11 cellular contexts compared by ENCODE assay signal in the genomic region with DNA sequence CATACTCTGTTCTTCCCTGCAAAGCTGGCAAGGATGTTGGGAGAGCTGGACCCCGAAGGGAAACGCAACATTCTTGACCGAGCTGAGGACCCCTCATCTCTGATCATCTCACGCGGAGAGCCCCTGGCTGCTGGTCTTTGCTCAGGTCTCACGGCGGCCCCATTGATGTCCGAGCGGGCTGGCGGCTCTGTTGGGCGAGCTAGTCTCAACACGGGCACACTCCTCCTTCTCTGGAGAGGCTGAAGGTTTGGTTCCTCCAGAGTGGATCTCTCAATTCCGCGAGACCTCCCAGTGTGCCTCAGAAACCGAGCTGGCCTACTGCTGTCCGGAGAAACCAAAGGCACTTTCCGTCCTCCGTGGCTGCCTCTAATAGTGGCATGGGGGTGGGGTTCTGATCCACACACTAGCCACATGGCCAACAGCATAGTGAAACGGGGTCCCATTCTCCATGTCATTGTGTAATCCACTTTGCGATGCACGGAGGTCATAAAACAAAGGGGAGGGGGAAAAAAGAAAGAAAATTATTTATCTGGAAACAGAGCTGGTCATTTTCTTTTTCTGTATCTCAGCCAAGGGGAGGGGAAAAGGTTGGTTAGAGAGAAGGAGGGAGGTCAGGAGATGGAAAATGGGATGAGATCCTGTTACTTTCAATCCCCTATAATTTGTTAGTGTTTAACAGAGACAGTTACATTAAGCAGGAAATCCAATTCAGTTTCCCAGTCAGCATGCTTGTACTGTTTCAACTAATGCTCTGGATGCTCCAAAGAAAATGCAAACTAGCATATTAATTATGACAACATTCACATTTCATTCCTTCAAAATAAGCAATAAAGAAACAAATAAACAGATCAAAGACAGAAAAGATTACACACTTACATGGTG. TPM values are rescaled to one million over a fixed set of nuclear protein-coding genes. Genes with fewer than 3 reads are reported as not detected.
DNase-seq lines count a peak whose midpoint lies in the region; ATAC-seq, FAIRE-seq and TF ChIP-seq lines count a peak whose summit lies in the region.
"Had no signal": no experiment of that assay in that cellular context is flagged by ENCODE, and none has a peak within 500 bp of the region (broad histone marks: within the 10 kb centered on the region; RNA-seq: fewer than 3 reads in every experiment).

No MANE protein-coding gene starts in this region.

- DNase-seq in HAP-1 (ENCODE audit: low spot score in 2 of 2): no peak
- peak in 1 of 2 donors; percentile 61 for DNase-seq in cardiac fibroblast (ENCODE audit: low read depth in 2 of 2)
- no peak for DNase-seq in keratinocyte (ENCODE audit: low read depth, low spot score)
- DNase-seq in smooth muscle cell (lab: John Stamatoyannopoulos, UW; ENCODE audit: unreplicated experiment): no peak
- DNase-seq in activated naive CD4-positive, alpha-beta T cell treated with Interleukin-2 at 50 U/mL for 16 hours: no peak
- DNase-seq in small intestine: no peak
- no peak for DNase-seq in GM10266 (ENCODE audit: extremely low spot score)
- DNase-seq: NCI-H1417, NCI-H774 had no signal

- H3K9me3 ChIP-seq in HAP-1: no peaks in the 10 kb centered on the region
- H3K9me3 ChIP-seq in keratinocyte (ENCODE audit: control insufficient read depth, low read depth, low read length): no peaks in the 10 kb centered on the region
- H3K9me3 ChIP-seq in smooth muscle cell (replicated peaks; ENCODE audit: low read depth): no peaks in the 10 kb centered on the region
- no peaks in the 10 kb centered on the region for H3K9me3 ChIP-seq in small intestine (ENCODE audit: control insufficient read depth, low read depth)
- H3K9me3 ChIP-seq: right lobe of liver had no signal

- H3K27ac ChIP-seq in keratinocyte (ENCODE audit: control insufficient read depth, insufficient read depth, low read length) (no peak overlapping the region), smooth muscle cell (ENCODE audit: low read depth) (peak overlapping the region; percentile 96), small intestine (ENCODE audit: low read depth in 1 of 2, low read length in 1 of 2) (peak overlapping the region in 1 of 2 donors; percentile 22)

- H3K4me1 ChIP-seq in HAP-1 (peaks cover 34% of the 10 kb centered on the region), keratinocyte (ENCODE audit: control insufficient read depth, extremely low read depth, insufficient read depth, low read length) (peaks cover 32% of the 10 kb centered on the region), smooth muscle cell (ENCODE audit: low read depth) (peaks cover 39% of the 10 kb centered on the region), small intestine (ENCODE audit: control insufficient read depth in 2 of 2, insufficient read depth in 1 of 2, low read depth in 1 of 2, low read length in 1 of 2) (peaks cover 0 to 2% of the 10 kb centered on the region in 2 donors)
- H3K4me1 ChIP-seq: right lobe of liver had no signal

- FAIRE-seq in keratinocyte (lab: Jason Lieb, UNC): peak; percentile 34
- FAIRE-seq in small intestine (lab: Jason Lieb, UNC): no peak

- H3F3A ChIP-seq in smooth muscle cell (ENCODE audit: low read depth): peaks cover 19% of the 10 kb centered on the region

- H3K4me3 ChIP-seq in HAP-1 (peak overlapping the region; percentile 17), cardiac fibroblast (replicated peaks in 1 of 2; ENCODE audit: low read depth in 2 of 2, low read length in 2 of 2) (peak overlapping the region; percentile 64 to 71), keratinocyte (ENCODE audit: control insufficient read depth in 2 of 3, extremely low read depth in 1 of 3, insufficient read depth in 2 of 3, low read depth in 1 of 3, low read length in 3 of 3) (peak overlapping the region; percentile 1 to 71 (median 61)), smooth muscle cell (peak overlapping the region; percentile 55), small intestine (ENCODE audit: low read depth in 1 of 2, low read length in 2 of 2) (no peak overlapping the region)
- H3K4me3 ChIP-seq: right lobe of liver had no signal

- H3K9ac ChIP-seq in keratinocyte (ENCODE audit: control insufficient read depth, extremely low read depth, insufficient read depth, low read length) (peak overlapping the region; percentile 79), smooth muscle cell (ENCODE audit: low read depth) (peak overlapping the region; percentile 93)

- H3K9me1 ChIP-seq in keratinocyte (ENCODE audit: control insufficient read depth, extremely low read depth, insufficient read depth, low read length): no peaks in the 10 kb centered on the region

- H3K36me3 ChIP-seq in HAP-1 (replicated peaks) (no peaks in the 10 kb centered on the region), keratinocyte (ENCODE audit: control insufficient read depth in 2 of 2, extremely low read depth in 1 of 2, insufficient read depth in 2 of 2, low read length in 2 of 2) (no peaks in the 10 kb centered on the region), smooth muscle cell (ENCODE audit: low read depth) (no peaks in the 10 kb centered on the region), small intestine (ENCODE audit: control insufficient read depth in 2 of 2, insufficient read depth in 2 of 2, low read length in 2 of 2) (no peaks in the 10 kb centered on the region)
- H3K36me3 ChIP-seq: right lobe of liver had no signal

- dilution Hi-C loops in keratinocyte (cut with MboI; ENCODE audit: extremely low pct_ligation_motif_present, low sequenced_read_pairs): loop anchor here (10.0 kb wide), 1 partner anchor 365 kb away; no protein-coding TSS in a partner anchor

- H3K4me2 ChIP-seq in keratinocyte (ENCODE audit: control insufficient read depth, extremely low read depth, insufficient read depth, low read depth, low read length) (peak overlapping the region; percentile 93), smooth muscle cell (peak overlapping the region; percentile 87)

- no peak for TF ChIP-seq CTCF in cardiac fibroblast (IDR thresholded peaks at IDR 0.05; ENCODE audit: low read depth, low read length)
- TF ChIP-seq CTCF in keratinocyte (optimal IDR thresholded peaks at IDR 0.05 in 1 of 3, IDR thresholded peaks at IDR 0.05 in 1 of 3, conservative IDR thresholded peaks at IDR 0.05 in 1 of 3; ENCODE audit: extremely low read depth in 1 of 3, insufficient read depth in 2 of 3, low read length in 3 of 3): no peak
- TF ChIP-seq CTCF in smooth muscle cell (IDR thresholded peaks at IDR 0.05; ENCODE audit: borderline replicate concordance, insufficient read depth, poor library complexity, severe bottlenecking): no peak
- no peak for TF ChIP-seq CTCF in GM10266 (IDR thresholded peaks at IDR 0.05; ENCODE audit: control insufficient read depth, insufficient read depth, low read depth, missing control alignments)

- in situ Hi-C loops in HAP-1 (cut with MboI; ENCODE audit: low sequenced_read_pairs): loop anchor here (10.0 to 25.0 kb wide), 2 partner anchors 345 to 648 kb away; no protein-coding TSS in a partner anchor

- H3K27me3 ChIP-seq in HAP-1 (ENCODE audit: low read depth) (no peaks in the 10 kb centered on the region), keratinocyte (ENCODE audit: control insufficient read depth, extremely low read depth, insufficient read depth, low read length) (no peaks in the 10 kb centered on the region), smooth muscle cell (ENCODE audit: low read depth) (no peaks in the 10 kb centered on the region), small intestine (ENCODE audit: control insufficient read depth in 2 of 2, insufficient read depth in 2 of 2, low read length in 2 of 2) (no peaks in the 10 kb centered on the region)
- H3K27me3 ChIP-seq: right lobe of liver had no signal

- H3K79me2 ChIP-seq in keratinocyte (ENCODE audit: control insufficient read depth, insufficient read depth, low read length) (no peaks in the 10 kb centered on the region), smooth muscle cell (ENCODE audit: low read depth) (peaks cover 27% of the 10 kb centered on the region)

- H4K20me1 ChIP-seq in keratinocyte (ENCODE audit: control insufficient read depth, extremely low read depth, insufficient read depth, low read length): no peaks in the 10 kb centered on the region
- H4K20me1 ChIP-seq in smooth muscle cell (ENCODE audit: low read depth): no peaks in the 10 kb centered on the region

- 84% methylated on average over 21 of the region's 21 CpGs for WGBS in smooth muscle cell (ENCODE audit: low lambda C conversion rate)
- 81 to 87% (median 86%) methylated on average over 21 of the region's 21 CpGs for WGBS in small intestine, 3 donors

- no peak overlapping the region for H2AFZ ChIP-seq in keratinocyte (ENCODE audit: control insufficient read depth, low read length)
- no peak overlapping the region for H2AFZ ChIP-seq in smooth muscle cell (ENCODE audit: low read depth)

- no peak for ATAC-seq in GM21576 (IDR thresholded peaks at IDR 0.05; ENCODE audit: unreplicated experiment)

RNA-seq across cellular contexts. Expression of a gene that starts 1.3 kb away (rescaled TPM):
- polyA plus RNA-seq in keratinocyte: 10.4 to 14.7 TPM (median 12.8 TPM) in 3 replicates
- polyA plus RNA-seq in keratinocyte (2011; ENCODE audit: low read depth): 117 TPM
- 8.5 and 14.1 TPM in 2 replicates for polyA plus RNA-seq in keratinocyte (2011; cell fraction: cytosol; rRNA removed)
- 32.3 and 35.1 TPM in 2 replicates for polyA plus RNA-seq in keratinocyte (2011; cell fraction: nucleus; rRNA removed)
- polyA plus RNA-seq in keratinocyte (2012; ENCODE audit: low replicate concordance): 30.0 and 53.1 TPM in 2 replicates
- 8.4 to 10.0 TPM (median 9.7 TPM) in 3 replicates for polyA minus RNA-seq in keratinocyte
- polyA minus RNA-seq in keratinocyte (2011; cell fraction: cytosol; rRNA and poly(A)+ RNA removed): 10.9 TPM
- polyA minus RNA-seq in keratinocyte (2011; cell fraction: nucleus; rRNA and poly(A)+ RNA removed): 15.5 and 40.6 TPM in 2 replicates
- total RNA-seq in smooth muscle cell: 67.9 and 83.2 TPM in 2 replicates
- 147 and 159 TPM in 2 replicates for polyA plus RNA-seq in smooth muscle cell
- 10 to 100 TPM in 1 of 3 donors, 1 to 10 TPM in 2; 2.5 to 14.5 (median 3.0) TPM for polyA plus RNA-seq in small intestine

Comparison
In these comparisons a context has a peak if more than half of its experiments do, and no peak if none do; other contexts are left out.
1. H3K4me3 ChIP-seq: peak in HAP-1 (single experiment), cardiac fibroblast (2 of 2), keratinocyte (3 of 3) and smooth muscle cell (single experiment); none in small intestine (0 of 2).